Comparison of ENCODE assay signal across 8 cellular contexts in genomic region chr11:79440451-79441158, GRCh38. TPM values are rescaled to one million over a fixed set of nuclear protein-coding genes. Genes with fewer than 3 reads are reported as not detected.
DNase-seq lines count a peak whose midpoint lies in the region; ATAC-seq and TF ChIP-seq lines count a peak whose summit lies in the region.

TSS of gene TENM4 (minus strand) at chr11:79441030. CDS start at chr11:79069944, 371,086 bp downstream.

- TF ChIP-seq CTCF in fibroblast of mammary gland (conservative IDR thresholded peaks at IDR 0.05; ENCODE audit: control insufficient read depth, insufficient read depth, low read depth, low read length): no peak
- TF ChIP-seq CTCF in vagina (IDR thresholded peaks at IDR 0.05): no peak

- peaks cover 53% of the 10 kb centered on the region for H3K27me3 Mint-ChIP-seq in T-helper 17 cell

- H3K4me3 ChIP-seq in fibroblast of mammary gland (ENCODE audit: control insufficient read depth, low read depth, low read length): peak within 1 kb of the TSS; percentile 79
- peak within 1 kb of the TSS; percentile 52 to 62 for H3K4me3 ChIP-seq in vagina

- H3K9me3 ChIP-seq in T-helper 17 cell (ENCODE audit: control insufficient read depth, low read length, poor library complexity, severe bottlenecking) (no peaks in the 10 kb centered on the region), vagina (no peaks in the 10 kb centered on the region)

- no peaks in the 10 kb centered on the region for H3K27me3 ChIP-seq in vagina

- H3K4me1 ChIP-seq in vagina: peaks cover 44% of the 10 kb centered on the region

- DNase-seq in activated T-cell treated with anti-CD3 and anti-CD28 coated beads, Interleukin-2, amount 50 U/mL, for 48 hours: peak; percentile 19 to 28
- no peak for DNase-seq in activated T-cell treated with anti-CD3 and anti-CD28 coated beads, Interleukin-2, amount 50 U/mL, for 1 hour
- DNase-seq in HPDE6-E6E7 (ENCODE audit: extremely low spot score): peak; percentile 31
- DNase-seq in T-helper 17 cell: no peak
- peak; percentile 85 for DNase-seq in fibroblast of mammary gland (ENCODE audit: low read depth)
- DNase-seq in myocyte (ENCODE audit: low read depth): peak; percentile 69
- DNase-seq in vagina (ENCODE audit: extremely low spot score in 2 of 2): no peak

- intact Hi-C loops in vagina (cut with DNase I): no loop called here

- H3K36me3 ChIP-seq in vagina: no peaks in the 10 kb centered on the region

- H3K27ac Mint-ChIP-seq in T-helper 17 cell: peak within 1 kb of the TSS; percentile 1

- peaks cover 9% of the 10 kb centered on the region for H3K4me1 Mint-ChIP-seq in T-helper 17 cell

- peaks cover 5% of the 10 kb centered on the region for H3K36me3 Mint-ChIP-seq in T-helper 17 cell (ENCODE audit: low read depth)

- peak in 1 of 2 donors; percentile 51 for TF ChIP-seq POLR2A in vagina (IDR thresholded peaks at IDR 0.05)

- H3K27ac ChIP-seq in vagina: peak within 1 kb of the TSS; percentile 92

- ATAC-seq in T-helper 17 cell: peak; percentile 69
- no peak for ATAC-seq in HG03571 (IDR thresholded peaks at IDR 0.05; ENCODE audit: unreplicated experiment)

- peak within 1 kb of the TSS; percentile 74 for H3K4me3 Mint-ChIP-seq in T-helper 17 cell

RNA-seq across cellular contexts. Expression of gene TENM4, which starts in this region (rescaled TPM):
- total RNA-seq in T-helper 17 cell (under 1 TPM; 0.31 to 0.97 TPM), myocyte (0.21 and 0.31 TPM in 2 replicates), vagina (12.5 TPM)
- 0.73 TPM for polyA plus RNA-seq in myocyte (2012)

Comparison
In these comparisons a context has a peak if more than half of its experiments do, and no peak if none do; other contexts are left out.
1. DNase-seq: peak in activated T-cell treated with anti-CD3 and anti-CD28 coated beads, Interleukin-2, amount 50 U/mL, for 48 hours (2 of 2), HPDE6-E6E7 (single experiment) and fibroblast of mammary gland (single experiment); none in activated T-cell treated with anti-CD3 and anti-CD28 coated beads, Interleukin-2, amount 50 U/mL, for 1 hour (single experiment), T-helper 17 cell (0 of 3) and vagina (0 of 2).
2. Peak in ATAC-seq in T-helper 17 cell; RNA of the gene not detected or under 1 TPM.
3. Peak in DNase-seq in myocyte; RNA of the gene not detected or under 1 TPM.